12 cellular contexts compared by ENCODE assay signal in genomic region chr10:47062801-47063200, GRCh38.
A peak's percentile ranks its signal among the peaks of the same experiment; 100 is the strongest.
DNase-seq lines count a peak whose midpoint lies in the region; ATAC-seq and TF ChIP-seq lines count a peak whose summit lies in the region.
"Had no signal": no experiment of that assay in that cellular context is flagged by ENCODE, and none has a peak within 500 bp of the region (broad histone marks: within the 10 kb centered on the region; RNA-seq: fewer than 3 reads in every experiment).

No MANE protein-coding gene starts in this region.

- peak; percentile 7 for TF ChIP-seq CTCF in epithelial cell of esophagus (IDR thresholded peaks at IDR 0.05; ENCODE audit: insufficient read depth, low read depth, low read length, missing control alignments)
- no peak for TF ChIP-seq CTCF in sigmoid colon (IDR thresholded peaks at IDR 0.05)

- no peak for TF ChIP-seq POLR2A in sigmoid colon (IDR thresholded peaks at IDR 0.05)

- H3K27me3 ChIP-seq in MG63 = no peaks in the 10 kb centered on the region
- H3K27me3 ChIP-seq in sigmoid colon = no peaks in the 10 kb centered on the region
- H3K27me3 ChIP-seq: transverse colon had no signal

- H3K9me3 ChIP-seq in MG63 = no peaks in the 10 kb centered on the region
- H3K9me3 ChIP-seq in sigmoid colon = no peaks in the 10 kb centered on the region
- H3K9me3 ChIP-seq: transverse colon had no signal

- H3K36me3 ChIP-seq in MG63 (no peaks in the 10 kb centered on the region), sigmoid colon (no peaks in the 10 kb centered on the region)
- H3K36me3 ChIP-seq: transverse colon had no signal

- no peak for TF ChIP-seq EP300 in sigmoid colon (IDR thresholded peaks at IDR 0.05)

- no peak for ATAC-seq in HG02981 (IDR thresholded peaks at IDR 0.05; ENCODE audit: unreplicated experiment)
- ATAC-seq: Right ventricle myocardium inferior had no signal

- WGBS in sigmoid colon, 2 donors = 51 to 57% methylated on average over 6 of the region's 6 CpGs

- intact Hi-C loops in sigmoid colon (cut with DNase I) = no loop called here

- H3K27ac ChIP-seq in sigmoid colon = no peak overlapping the region
- H3K27ac ChIP-seq: transverse colon had no signal

- no peaks in the 10 kb centered on the region for H3K4me1 ChIP-seq in sigmoid colon
- H3K4me1 ChIP-seq: transverse colon had no signal

- DNase-seq in NCI-H82 (lab: John Stamatoyannopoulos, UW) = peak; percentile 17
- DNase-seq in NCI-H82 treated with DMSO at 0.1 percent for 48 hours (lab: John Stamatoyannopoulos, UW; ENCODE audit: unreplicated experiment) = no peak
- DNase-seq in MG63 = peak; percentile 44
- DNase-seq in epithelial cell of esophagus (ENCODE audit: low read depth) = no peak
- DNase-seq in sigmoid colon = peak; percentile 40
- no peak for DNase-seq in foreskin melanocyte
- DNase-seq in MV-4-11 (lab: John Stamatoyannopoulos, UW) = no peak
- DNase-seq: activated B cell treated with CpG ODN at 0.5 μM for 24 hours, NCI-H446, transverse colon had no signal

- H3K4me3 ChIP-seq in MG63 (no peak overlapping the region), epithelial cell of esophagus (ENCODE audit: low read length) (no peak overlapping the region), sigmoid colon (no peak overlapping the region)
- H3K4me3 ChIP-seq: transverse colon had no signal

Comparison
In these comparisons a context has a peak if more than half of its experiments do, and no peak if none do; other contexts are left out.
1. DNase-seq: peak in NCI-H82 (single experiment), MG63 (single experiment) and sigmoid colon (single experiment); none in NCI-H82 treated with DMSO at 0.1 percent for 48 hours (single experiment), epithelial cell of esophagus (single experiment), foreskin melanocyte (single experiment) and MV-4-11 (single experiment).